ENCODE assay signal across 18 cellular contexts in genomic region chr13:110518150-110518525, GRCh38.
"Had no signal": no experiment of that assay in that cellular context is flagged by ENCODE, and none has a peak within 500 bp of the region (broad histone marks: within the 10 kb centered on the region; RNA-seq: fewer than 3 reads in every experiment).

No MANE protein-coding gene starts in this region.

- H3K4me1 ChIP-seq: breast epithelium had no signal

- DNase-seq: activated CD4-positive, alpha-beta T cell treated with anti-CD3 and anti-CD28 coated beads for 1 hour; activated CD4-positive, alpha-beta T cell treated with anti-CD3 and anti-CD28 coated beads, Interleukin-2, amount 50 U/mL, for 4 hours; activated naive CD4-positive, alpha-beta T cell treated with Interleukin-2 at 50 U/mL for 16 hours; activated naive CD8-positive, alpha-beta T cell treated with anti-CD3 and anti-CD28 coated beads, Interleukin-2, amount 50 U/mL, for 24 hours; activated T-cell treated with anti-CD3 and anti-CD28 coated beads for 4 hours; hippocampal formation; left ventricle myocardium inferior; nephron progenitor cell; stimulated activated CD4-positive, alpha-beta T cell treated with anti-CD3 and anti-CD28 coated beads, Interleukin-1b, Interleukin-23, amount 100 ng/mL, for 48 hours; T-helper 1 cell; T1000 had no signal

- H3K27me3 ChIP-seq: breast epithelium, right lobe of liver had no signal

- H3K27ac Mint-ChIP-seq: activated naive CD8-positive, alpha-beta T cell treated with anti-CD3 and anti-CD28 coated beads, Interleukin-2, amount 50 U/mL, for 24 hours; activated T-helper 17 cell treated with anti-CD3 and anti-CD28 coated beads, Interleukin-2, amount 50 U/mL, for 72 hours; memory B cell; nephron progenitor cell had no signal

- H3K27ac ChIP-seq: breast epithelium, left ventricle myocardium inferior, right lobe of liver had no signal

- H3K4me3 Mint-ChIP-seq: activated naive CD8-positive, alpha-beta T cell treated with anti-CD3 and anti-CD28 coated beads, Interleukin-2, amount 50 U/mL, for 24 hours; activated T-helper 17 cell treated with anti-CD3 and anti-CD28 coated beads, Interleukin-2, amount 50 U/mL, for 72 hours; memory B cell; nephron progenitor cell had no signal

- H3K9me3 ChIP-seq: breast epithelium, left ventricle myocardium inferior, right lobe of liver had no signal

- FAIRE-seq: keratinocyte had no signal

- H3K4me1 Mint-ChIP-seq: activated naive CD8-positive, alpha-beta T cell treated with anti-CD3 and anti-CD28 coated beads, Interleukin-2, amount 50 U/mL, for 24 hours had no signal

- H3K4me3 ChIP-seq: breast epithelium, left ventricle myocardium inferior, right lobe of liver had no signal

- ATAC-seq: activated naive CD8-positive, alpha-beta T cell treated with anti-CD3 and anti-CD28 coated beads, Interleukin-2, amount 50 U/mL, for 24 hours; activated T-helper 17 cell treated with anti-CD3 and anti-CD28 coated beads, Interleukin-2, amount 50 U/mL, for 72 hours; esophagus mucosa; SK-N-SH treated with all-trans-retinoic acid at 6 μM for 48 hours had no signal

- H3K36me3 ChIP-seq: breast epithelium had no signal

- H3K27me3 Mint-ChIP-seq: activated naive CD8-positive, alpha-beta T cell treated with anti-CD3 and anti-CD28 coated beads, Interleukin-2, amount 50 U/mL, for 24 hours had no signal

- H3K9me3 Mint-ChIP-seq: activated naive CD8-positive, alpha-beta T cell treated with anti-CD3 and anti-CD28 coated beads, Interleukin-2, amount 50 U/mL, for 24 hours; activated T-helper 17 cell treated with anti-CD3 and anti-CD28 coated beads, Interleukin-2, amount 50 U/mL, for 72 hours; memory B cell; nephron progenitor cell had no signal
